8 cellular contexts compared by ENCODE assay signal in the genomic region with DNA sequence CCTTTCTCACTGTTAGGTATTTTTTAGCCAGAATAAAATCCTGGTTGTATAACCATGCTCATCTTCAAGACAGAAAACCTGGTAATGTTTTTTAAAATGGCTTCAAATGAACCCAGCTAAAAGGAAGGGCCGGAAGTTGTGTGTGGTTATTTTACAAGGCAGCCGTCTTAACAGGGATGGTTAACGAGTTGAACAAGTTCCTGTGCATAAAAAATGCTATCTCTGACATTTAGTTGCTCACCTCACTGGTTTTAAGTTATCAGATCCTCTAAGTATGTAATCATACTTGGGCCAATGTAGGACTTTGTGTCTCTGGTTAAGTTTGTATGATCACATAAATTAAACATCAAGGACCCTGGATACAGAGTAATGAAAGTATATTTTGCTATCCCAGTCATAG. TPM values are rescaled to one million over a fixed set of nuclear protein-coding genes. Genes with fewer than 3 reads are reported as not detected.
A peak's percentile ranks its signal among the peaks of the same experiment; 100 is the strongest.
DNase-seq lines count a peak whose midpoint lies in the region; ATAC-seq and TF ChIP-seq lines count a peak whose summit lies in the region.

No MANE protein-coding gene starts in this region.

- peak overlapping the region; percentile 97 for H3K4me3 ChIP-seq in suprapubic skin

- DNase-seq in GF-D8 (lab: John Stamatoyannopoulos, UW) (peak; percentile 59), NCI-H526 (lab: John Stamatoyannopoulos, UW) (peak; percentile 2 to 32), left kidney (ENCODE audit: low read depth, low spot score) (peak; percentile 34), suprapubic skin (ENCODE audit: low spot score in 2 of 2) (no peak), NCI-H1930 (lab: John Stamatoyannopoulos, UW) (no peak), NCI-H2171 treated with DMSO at 0.1 percent for 48 hours (lab: John Stamatoyannopoulos, UW) (no peak)
- DNase-seq in activated naive CD4-positive, alpha-beta T cell treated with anti-CD3 and anti-CD28 coated beads, Interleukin-2, amount 10 ng/mL, durations not matched to agents 7 days and 5 days: peak; percentile 61

- TF ChIP-seq EP300 in suprapubic skin (IDR thresholded peaks at IDR 0.05): no peak

- no peaks in the 10 kb centered on the region for H3K27me3 ChIP-seq in suprapubic skin

- no peaks in the 10 kb centered on the region for H3K27me3 Mint-ChIP-seq in activated naive CD4-positive, alpha-beta T cell treated with anti-CD3 and anti-CD28 coated beads, Interleukin-2, amount 10 ng/mL, durations not matched to agents 7 days and 5 days

- H3K4me1 ChIP-seq in suprapubic skin: peaks cover 25% of the 10 kb centered on the region

- H3K9me3 Mint-ChIP-seq in activated naive CD4-positive, alpha-beta T cell treated with anti-CD3 and anti-CD28 coated beads, Interleukin-2, amount 10 ng/mL, durations not matched to agents 7 days and 5 days: no peaks in the 10 kb centered on the region

- peak overlapping the region; percentile 94 for H3K4me3 Mint-ChIP-seq in activated naive CD4-positive, alpha-beta T cell treated with anti-CD3 and anti-CD28 coated beads, Interleukin-2, amount 10 ng/mL, durations not matched to agents 7 days and 5 days

- no peaks in the 10 kb centered on the region for H3K36me3 ChIP-seq in suprapubic skin

- CTCF ChIA-PET in activated naive CD4-positive, alpha-beta T cell treated with anti-CD3 and anti-CD28 coated beads, Interleukin-2, amount 10 ng/mL, durations not matched to agents 7 days and 5 days (lab: Charles Lee): interaction anchor here (0.7 kb wide), 1 partner anchor 289 kb away, joined by 3 read pairs; no protein-coding TSS in a partner anchor

- H3K27ac ChIP-seq in suprapubic skin: peak overlapping the region; percentile 96

- no peaks in the 10 kb centered on the region for H3K9me3 ChIP-seq in suprapubic skin

- H3K4me1 Mint-ChIP-seq in activated naive CD4-positive, alpha-beta T cell treated with anti-CD3 and anti-CD28 coated beads, Interleukin-2, amount 10 ng/mL, durations not matched to agents 7 days and 5 days: peaks cover 33% of the 10 kb centered on the region

- peaks cover 24% of the 10 kb centered on the region for H3K36me3 Mint-ChIP-seq in activated naive CD4-positive, alpha-beta T cell treated with anti-CD3 and anti-CD28 coated beads, Interleukin-2, amount 10 ng/mL, durations not matched to agents 7 days and 5 days

- WGBS in suprapubic skin: 26% methylated on average over 3 of the region's 3 CpGs

- H3K27ac Mint-ChIP-seq in activated naive CD4-positive, alpha-beta T cell treated with anti-CD3 and anti-CD28 coated beads, Interleukin-2, amount 10 ng/mL, durations not matched to agents 7 days and 5 days: peak overlapping the region; percentile 98

- TF ChIP-seq POLR2A in suprapubic skin (IDR thresholded peaks at IDR 0.05): no peak

- no peak for TF ChIP-seq CTCF in suprapubic skin (IDR thresholded peaks at IDR 0.05)

- ATAC-seq in GM21723 (IDR thresholded peaks at IDR 0.05; ENCODE audit: unreplicated experiment): peak; percentile 33

RNA-seq across cellular contexts. Expression of a gene that starts 2.1 kb away (rescaled TPM):
- total RNA-seq in suprapubic skin: 100 to 1,000 TPM in 3 of 4 donors, 10 to 100 TPM in 1; 87.7 to 160 (median 122) TPM

Comparison
In these comparisons a context has a peak if more than half of its experiments do, and no peak if none do; other contexts are left out.
1. DNase-seq: peak in GF-D8 (single experiment), NCI-H526 (2 of 2), activated naive CD4-positive, alpha-beta T cell treated with anti-CD3 and anti-CD28 coated beads, Interleukin-2, amount 10 ng/mL, durations not matched to agents 7 days and 5 days (single experiment) and left kidney (single experiment); none in suprapubic skin (0 of 2), NCI-H1930 (0 of 2) and NCI-H2171 treated with DMSO at 0.1 percent for 48 hours (single experiment).